Comparison of ENCODE assay signal across 7 cellular contexts in genomic region chr19:13794388-13794751, GRCh38. TPM values are rescaled to one million over a fixed set of nuclear protein-coding genes. Genes with fewer than 3 reads are reported as not detected.
DNase-seq lines count a peak whose midpoint lies in the region; TF ChIP-seq lines count a peak whose summit lies in the region.

No MANE protein-coding gene starts in this region.

- H3K4me1 ChIP-seq in Peyer's patch (peaks cover 0 to 23% (median 13%) of the 10 kb centered on the region in 4 donors), endocrine pancreas (ENCODE audit: control insufficient read depth, insufficient read depth, low read length) (no peaks in the 10 kb centered on the region), mucosa of stomach (ENCODE audit: control insufficient read depth, insufficient read depth, low read length) (peaks cover 23% of the 10 kb centered on the region)

- peak overlapping the region; percentile 81 to 100 (median 96) for H3K4me3 ChIP-seq in Peyer's patch
- peak overlapping the region; percentile 2 for H3K4me3 ChIP-seq in endocrine pancreas (ENCODE audit: control insufficient read depth, insufficient read depth, low read length)
- H3K4me3 ChIP-seq in mucosa of stomach (ENCODE audit: low read length): peak overlapping the region; percentile 84

- DNase-seq in GOT3 (lab: John Stamatoyannopoulos, UW) (peak; percentile 23), Peyer's patch (peak; percentile 45 to 80 (median 66)), hippocampal formation (lab: John Stamatoyannopoulos, UW) (no peak)
- DNase-seq in stimulated activated CD4-positive, alpha-beta T cell treated with anti-CD3 and anti-CD28 coated beads, Interleukin-2, amount 100 ng/mL, for 48 hours: no peak
- DNase-seq in activated CD4-positive, alpha-beta T cell treated with anti-CD3 and anti-CD28 coated beads for 1 hour: no peak

- H3K9ac ChIP-seq in endocrine pancreas (ENCODE audit: control insufficient read depth, insufficient read depth, low read length) (peak overlapping the region; percentile 85), mucosa of stomach (ENCODE audit: low read length) (peak overlapping the region; percentile 94)

- H3K27me3 ChIP-seq in Peyer's patch: no peaks in the 10 kb centered on the region
- no peaks in the 10 kb centered on the region for H3K27me3 ChIP-seq in endocrine pancreas (ENCODE audit: control insufficient read depth, insufficient read depth, low read length)
- H3K27me3 ChIP-seq in mucosa of stomach (ENCODE audit: control insufficient read depth, insufficient read depth, low read length): no peaks in the 10 kb centered on the region

- no peak for TF ChIP-seq POLR2A in Peyer's patch (IDR thresholded peaks at IDR 0.05)

- no peak for TF ChIP-seq CTCF in Peyer's patch (IDR thresholded peaks at IDR 0.05)

- H3K9me3 ChIP-seq in Peyer's patch (no peaks in the 10 kb centered on the region), endocrine pancreas (ENCODE audit: control insufficient read depth, low read length) (no peaks in the 10 kb centered on the region), mucosa of stomach (ENCODE audit: control insufficient read depth, low read length) (no peaks in the 10 kb centered on the region)

- H3K36me3 ChIP-seq in Peyer's patch: no peaks in the 10 kb centered on the region
- H3K36me3 ChIP-seq in endocrine pancreas (ENCODE audit: control insufficient read depth, insufficient read depth, low read length): no peaks in the 10 kb centered on the region
- no peaks in the 10 kb centered on the region for H3K36me3 ChIP-seq in mucosa of stomach (ENCODE audit: control insufficient read depth, insufficient read depth, low read length)

- H3K27ac ChIP-seq in Peyer's patch: peak overlapping the region; percentile 77 to 93 (median 92)

RNA-seq across cellular contexts. Expression of gene ZSWIM4, which starts 0.9 kb away (rescaled TPM):
- 1 to 10 TPM; 1.6 to 9.1 (median 5.8) TPM for total RNA-seq in Peyer's patch

RNA-seq across cellular contexts. Expression of gene C19orf53, which starts 20.1 kb away (rescaled TPM):
- total RNA-seq in Peyer's patch: 100 to 1,000 TPM in 1 of 4 donors, 10 to 100 TPM in 3; 71.3 to 148 (median 84.3) TPM

RNA-seq across cellular contexts. Expression of gene MRI1, which starts 30.0 kb away (rescaled TPM):
- total RNA-seq in Peyer's patch: 100 to 1,000 TPM in 2 of 4 donors, 10 to 100 TPM in 2; 59.2 to 126 (median 95.7) TPM

Comparison
In these comparisons a context has a peak if more than half of its experiments do, and no peak if none do; other contexts are left out.
1. DNase-seq: peak in GOT3 (single experiment) and Peyer's patch (3 of 3); none in hippocampal formation (0 of 2), stimulated activated CD4-positive, alpha-beta T cell treated with anti-CD3 and anti-CD28 coated beads, Interleukin-2, amount 100 ng/mL, for 48 hours (0 of 2) and activated CD4-positive, alpha-beta T cell treated with anti-CD3 and anti-CD28 coated beads for 1 hour (single experiment).
2. H3K4me3 ChIP-seq: peak in every context shown above with its lines; median percentile 96 in Peyer's patch; 84 in mucosa of stomach; 2 in endocrine pancreas.